ENCODE assay signal across 20 cellular contexts in genomic region chr5:5572983-5573797, GRCh38.
DNase-seq lines count a peak whose midpoint lies in the region; ATAC-seq and TF ChIP-seq lines count a peak whose summit lies in the region.
"Had no signal": no experiment of that assay in that cellular context is flagged by ENCODE, and none has a peak within 500 bp of the region (broad histone marks: within the 10 kb centered on the region; RNA-seq: fewer than 3 reads in every experiment).

No MANE protein-coding gene starts in this region.

- DNase-seq in WERI-Rb-1 = no peak
- peak; percentile 37 for DNase-seq in left cardiac atrium
- DNase-seq in occipital lobe (lab: John Stamatoyannopoulos, UW) = peak; percentile 23
- no peak for DNase-seq in thoracic aorta (ENCODE audit: low spot score)
- DNase-seq in putamen (ENCODE audit: low spot score) = no peak
- no peak for DNase-seq in SJCRH30
- DNase-seq in SHP77 treated with DMSO at 0.1 percent for 48 hours (lab: John Stamatoyannopoulos, UW) = no peak
- DNase-seq: activated CD4-positive, alpha-beta memory T cell treated with anti-CD3 and anti-CD28 coated beads, Interleukin-2, amount 10 ng/mL, durations not matched to agents 7 days and 5 days; activated naive CD4-positive, alpha-beta T cell; effector CD8-positive, alpha-beta T cell; naive thymus-derived CD8-positive, alpha-beta T cell; NCI-H1105 treated with DMSO at 0.1 percent for 48 hours; OCI-M1; stimulated activated CD4-positive, alpha-beta T cell treated with anti-CD3 and anti-CD28 coated beads, Interleukin-2, amount 100 ng/mL, for 24 hours had no signal

- H3K27me3 ChIP-seq in WERI-Rb-1 (ENCODE audit: insufficient read depth, low read depth, severe bottlenecking) (no peaks in the 10 kb centered on the region), thoracic aorta (replicated peaks; ENCODE audit: insufficient read depth) (no peaks in the 10 kb centered on the region), SJCRH30 (no peaks in the 10 kb centered on the region)

- no peak overlapping the region for H3K4me3 Mint-ChIP-seq in stimulated activated memory B cell treated with anti-CD40 and anti-IgM and Interleukin-4, amounts not matched to agents 10 μg/mL and 1 μg/mL and 100 μg/mL, for 72 hours
- H3K4me3 Mint-ChIP-seq: activated CD4-positive, alpha-beta memory T cell treated with anti-CD3 and anti-CD28 coated beads, Interleukin-2, amount 10 ng/mL, durations not matched to agents 7 days and 5 days; CD14-positive monocyte; naive thymus-derived CD8-positive, alpha-beta T cell; stimulated activated naive CD8-positive, alpha-beta T cell treated with anti-CD3 and anti-CD28 coated beads, Interleukin-15, Interleukin-2, amounts not matched to agents 100 ng/mL and 50 ng/mL, for 24 hours had no signal

- H3K27me3 Mint-ChIP-seq in stimulated activated memory B cell treated with anti-CD40 and anti-IgM and Interleukin-4, amounts not matched to agents 10 μg/mL and 1 μg/mL and 100 μg/mL, for 72 hours = peaks cover 20% of the 10 kb centered on the region
- H3K27me3 Mint-ChIP-seq: activated CD4-positive, alpha-beta memory T cell treated with anti-CD3 and anti-CD28 coated beads, Interleukin-2, amount 10 ng/mL, durations not matched to agents 7 days and 5 days had no signal

- H3K4me3 ChIP-seq in WERI-Rb-1 (ENCODE audit: low read depth, low read length) = no peak overlapping the region
- peak overlapping the region; percentile 55 for H3K4me3 ChIP-seq in thoracic aorta
- no peak overlapping the region for H3K4me3 ChIP-seq in SJCRH30
- H3K4me3 ChIP-seq: GM23248, lung had no signal

- TF ChIP-seq CTCF in WERI-Rb-1 (IDR thresholded peaks at IDR 0.05; ENCODE audit: low read depth, low read length) (no peak), thoracic aorta (IDR thresholded peaks at IDR 0.05) (no peak)

- ATAC-seq in left cardiac atrium (peak; percentile 64 to 86), thoracic aorta (ENCODE audit: insufficient number of reproducible peaks, low FRiP score, low read depth) (no peak)
- no peak for ATAC-seq in stimulated activated memory B cell treated with anti-CD40 and anti-IgM and Interleukin-4, amounts not matched to agents 10 μg/mL and 1 μg/mL and 100 μg/mL, for 72 hours
- ATAC-seq: esophagus mucosa; naive thymus-derived CD8-positive, alpha-beta T cell had no signal

- H3K27ac Mint-ChIP-seq in stimulated activated memory B cell treated with anti-CD40 and anti-IgM and Interleukin-4, amounts not matched to agents 10 μg/mL and 1 μg/mL and 100 μg/mL, for 72 hours = no peak overlapping the region
- H3K27ac Mint-ChIP-seq: activated CD4-positive, alpha-beta memory T cell treated with anti-CD3 and anti-CD28 coated beads, Interleukin-2, amount 10 ng/mL, durations not matched to agents 7 days and 5 days; CD14-positive monocyte; stimulated activated naive CD8-positive, alpha-beta T cell treated with anti-CD3 and anti-CD28 coated beads, Interleukin-15, Interleukin-2, amounts not matched to agents 100 ng/mL and 50 ng/mL, for 24 hours had no signal

- no peaks in the 10 kb centered on the region for H3K4me1 Mint-ChIP-seq in stimulated activated memory B cell treated with anti-CD40 and anti-IgM and Interleukin-4, amounts not matched to agents 10 μg/mL and 1 μg/mL and 100 μg/mL, for 72 hours
- H3K4me1 Mint-ChIP-seq: activated CD4-positive, alpha-beta memory T cell treated with anti-CD3 and anti-CD28 coated beads, Interleukin-2, amount 10 ng/mL, durations not matched to agents 7 days and 5 days; CD14-positive monocyte; naive thymus-derived CD8-positive, alpha-beta T cell had no signal

- no peaks in the 10 kb centered on the region for H3K9me3 ChIP-seq in WERI-Rb-1 (ENCODE audit: severe bottlenecking)
- no peaks in the 10 kb centered on the region for H3K9me3 ChIP-seq in thoracic aorta
- no peaks in the 10 kb centered on the region for H3K9me3 ChIP-seq in SJCRH30 (replicated peaks)

- H3K36me3 Mint-ChIP-seq in stimulated activated memory B cell treated with anti-CD40 and anti-IgM and Interleukin-4, amounts not matched to agents 10 μg/mL and 1 μg/mL and 100 μg/mL, for 72 hours = no peaks in the 10 kb centered on the region
- H3K36me3 Mint-ChIP-seq: CD14-positive monocyte; naive thymus-derived CD8-positive, alpha-beta T cell had no signal

- intact Hi-C loops in left cardiac atrium (cut with DNase I) = no loop called here

- H3K27ac ChIP-seq in WERI-Rb-1 (peak overlapping the region; percentile 6; the same call in 1 of the 2 replicates), thoracic aorta (peak overlapping the region; percentile 78 to 89), SJCRH30 (no peak overlapping the region)
- H3K27ac ChIP-seq: GM23248 had no signal

- H3K36me3 ChIP-seq in WERI-Rb-1 = no peaks in the 10 kb centered on the region
- H3K36me3 ChIP-seq in thoracic aorta = no peaks in the 10 kb centered on the region
- H3K36me3 ChIP-seq in SJCRH30 = no peaks in the 10 kb centered on the region

- no peaks in the 10 kb centered on the region for H3K9me3 Mint-ChIP-seq in stimulated activated memory B cell treated with anti-CD40 and anti-IgM and Interleukin-4, amounts not matched to agents 10 μg/mL and 1 μg/mL and 100 μg/mL, for 72 hours
- H3K9me3 Mint-ChIP-seq: activated CD4-positive, alpha-beta memory T cell treated with anti-CD3 and anti-CD28 coated beads, Interleukin-2, amount 10 ng/mL, durations not matched to agents 7 days and 5 days; naive thymus-derived CD8-positive, alpha-beta T cell; stimulated activated naive CD8-positive, alpha-beta T cell treated with anti-CD3 and anti-CD28 coated beads, Interleukin-15, Interleukin-2, amounts not matched to agents 100 ng/mL and 50 ng/mL, for 24 hours had no signal

- H3K4me1 ChIP-seq in thoracic aorta (ENCODE audit: control insufficient read depth in 1 of 2, low read depth in 2 of 2) (peaks cover 0 to 38% of the 10 kb centered on the region in 2 donors), SJCRH30 (no peaks in the 10 kb centered on the region)

Comparison
In these comparisons a context has a peak if more than half of its experiments do, and no peak if none do; other contexts are left out.
1. DNase-seq: peak in left cardiac atrium (single experiment) and occipital lobe (single experiment); none in WERI-Rb-1 (single experiment), thoracic aorta (single experiment), putamen (single experiment), SJCRH30 (0 of 2) and SHP77 treated with DMSO at 0.1 percent for 48 hours (single experiment).
2. ATAC-seq: peak in left cardiac atrium (2 of 2); none in thoracic aorta (single experiment) and stimulated activated memory B cell treated with anti-CD40 and anti-IgM and Interleukin-4, amounts not matched to agents 10 μg/mL and 1 μg/mL and 100 μg/mL, for 72 hours (single experiment).